ENCODE assay signal across 17 cellular contexts in genomic region chr14:20428802-20429201, GRCh38. TPM values are rescaled to one million over a fixed set of nuclear protein-coding genes. Genes with fewer than 3 reads are reported as not detected.
A peak's percentile ranks its signal among the peaks of the same experiment; 100 is the strongest.
DNase-seq lines count a peak whose midpoint lies in the region; ATAC-seq lines count a peak whose summit lies in the region.
"Had no signal": no experiment of that assay in that cellular context is flagged by ENCODE, and none has a peak within 500 bp of the region (broad histone marks: within the 10 kb centered on the region; RNA-seq: fewer than 3 reads in every experiment).

No MANE protein-coding gene starts in this region.

- no peak overlapping the region for H3K27ac Mint-ChIP-seq in activated CD8-positive, alpha-beta memory T cell treated with anti-CD3 and anti-CD28 coated beads, Interleukin-2, amount 10 ng/mL, durations not matched to agents 7 days and 5 days
- peak overlapping the region in 1 of 2 donors; percentile 97 for H3K27ac Mint-ChIP-seq in stimulated activated naive CD8-positive, alpha-beta T cell treated with anti-CD3 and anti-CD28 coated beads, Interleukin-15, amount 100 ng/mL, for 72 hours
- H3K27ac Mint-ChIP-seq: nephron progenitor cell had no signal

- H3K4me3 Mint-ChIP-seq in activated CD8-positive, alpha-beta memory T cell treated with anti-CD3 and anti-CD28 coated beads, Interleukin-2, amount 10 ng/mL, durations not matched to agents 7 days and 5 days: peak overlapping the region; percentile 43
- H3K4me3 Mint-ChIP-seq in stimulated activated naive CD8-positive, alpha-beta T cell treated with anti-CD3 and anti-CD28 coated beads, Interleukin-15, amount 100 ng/mL, for 72 hours: peak overlapping the region; percentile 71
- H3K4me3 Mint-ChIP-seq: nephron progenitor cell had no signal

- peaks cover 2% of the 10 kb centered on the region for H3K36me3 Mint-ChIP-seq in activated CD8-positive, alpha-beta memory T cell treated with anti-CD3 and anti-CD28 coated beads, Interleukin-2, amount 10 ng/mL, durations not matched to agents 7 days and 5 days

- peak overlapping the region; percentile 3 for H3K27ac ChIP-seq in cingulate gyrus (ENCODE audit: low read depth, low read length)
- H3K27ac ChIP-seq: cardiac muscle cell had no signal

- peaks cover 26% of the 10 kb centered on the region for H3K4me1 Mint-ChIP-seq in activated CD8-positive, alpha-beta memory T cell treated with anti-CD3 and anti-CD28 coated beads, Interleukin-2, amount 10 ng/mL, durations not matched to agents 7 days and 5 days
- peaks cover 36% of the 10 kb centered on the region for H3K4me1 Mint-ChIP-seq in stimulated activated naive CD8-positive, alpha-beta T cell treated with anti-CD3 and anti-CD28 coated beads, Interleukin-15, amount 100 ng/mL, for 72 hours

- DNase-seq in activated CD8-positive, alpha-beta memory T cell treated with anti-CD3 and anti-CD28 coated beads, Interleukin-2, amount 10 ng/mL, durations not matched to agents 7 days and 5 days: no peak
- no peak for DNase-seq in activated CD8-positive, alpha-beta memory T cell treated with anti-CD3 and anti-CD28 coated beads, Interleukin-2, amount 50 U/mL, for 48 hours
- DNase-seq in NCI-H69 (lab: John Stamatoyannopoulos, UW): peak; percentile 7
- DNase-seq in stimulated activated naive CD8-positive, alpha-beta T cell treated with anti-CD3 and anti-CD28 coated beads, Interleukin-15, amount 100 ng/mL, for 72 hours: no peak
- DNase-seq: activated naive CD4-positive, alpha-beta T cell treated with Interleukin-2 at 50 U/mL for 16 hours; NCI-H2081 treated with DMSO at 0.1 percent for 48 hours; nephron progenitor cell; NK-92 treated with Interleukin-12 subunit alpha and Interleukin-12 subunit beta, amount 100 ng/mL, for 24 hours; retina; SHP77 treated with DMSO at 0.1 percent for 48 hours; transverse colon had no signal

- no peaks in the 10 kb centered on the region for H3K27me3 Mint-ChIP-seq in activated CD8-positive, alpha-beta memory T cell treated with anti-CD3 and anti-CD28 coated beads, Interleukin-2, amount 10 ng/mL, durations not matched to agents 7 days and 5 days
- H3K27me3 Mint-ChIP-seq in stimulated activated naive CD8-positive, alpha-beta T cell treated with anti-CD3 and anti-CD28 coated beads, Interleukin-15, amount 100 ng/mL, for 72 hours: no peaks in the 10 kb centered on the region

- H3K9me3 Mint-ChIP-seq in activated CD8-positive, alpha-beta memory T cell treated with anti-CD3 and anti-CD28 coated beads, Interleukin-2, amount 10 ng/mL, durations not matched to agents 7 days and 5 days (ENCODE audit: low read depth): no peaks in the 10 kb centered on the region
- H3K9me3 Mint-ChIP-seq in stimulated activated naive CD8-positive, alpha-beta T cell treated with anti-CD3 and anti-CD28 coated beads, Interleukin-15, amount 100 ng/mL, for 72 hours: no peaks in the 10 kb centered on the region
- H3K9me3 Mint-ChIP-seq: nephron progenitor cell had no signal

- ATAC-seq in activated CD8-positive, alpha-beta memory T cell treated with anti-CD3 and anti-CD28 coated beads, Interleukin-2, amount 10 ng/mL, durations not matched to agents 7 days and 5 days: no peak
- peak; percentile 24 for ATAC-seq in stimulated activated naive CD8-positive, alpha-beta T cell treated with anti-CD3 and anti-CD28 coated beads, Interleukin-15, amount 100 ng/mL, for 72 hours
- no peak for ATAC-seq in HG03196 (IDR thresholded peaks at IDR 0.05; ENCODE audit: unreplicated experiment)
- no peak for ATAC-seq in GM21723 (IDR thresholded peaks at IDR 0.05; ENCODE audit: unreplicated experiment)
- ATAC-seq in GM18502 (IDR thresholded peaks at IDR 0.05; ENCODE audit: poor library complexity, unreplicated experiment): no peak

- CTCF ChIA-PET in activated CD8-positive, alpha-beta memory T cell treated with anti-CD3 and anti-CD28 coated beads, Interleukin-2, amount 10 ng/mL, durations not matched to agents 7 days and 5 days (lab: Charles Lee): interaction anchor here (3.8 kb wide), 1 partner anchor 14 kb away, joined by 25 read pairs; no protein-coding TSS in a partner anchor

RNA-seq across cellular contexts. Expression of gene KLHL33, which starts 7.2 kb away (rescaled TPM):
- total RNA-seq in activated CD8-positive, alpha-beta memory T cell treated with anti-CD3 and anti-CD28 coated beads, Interleukin-2, amount 10 ng/mL, durations not matched to agents 7 days and 5 days: under 1 TPM; 0.44 to 0.59 TPM
- total RNA-seq: cardiac muscle cell, endothelial cell of umbilical vein had no signal

RNA-seq across cellular contexts. Expression of gene TEP1, which starts 15.5 kb away (rescaled TPM):
- total RNA-seq in activated CD8-positive, alpha-beta memory T cell treated with anti-CD3 and anti-CD28 coated beads, Interleukin-2, amount 10 ng/mL, durations not matched to agents 7 days and 5 days: 10 to 100 TPM; 44.9 to 52.9 TPM

RNA-seq across cellular contexts. Expression of gene OSGEP, which starts 25.8 kb away (rescaled TPM):
- 10 to 100 TPM; 42.8 to 53.0 TPM for total RNA-seq in activated CD8-positive, alpha-beta memory T cell treated with anti-CD3 and anti-CD28 coated beads, Interleukin-2, amount 10 ng/mL, durations not matched to agents 7 days and 5 days

RNA-seq across cellular contexts. Expression of gene APEX1, which starts 26.2 kb away (rescaled TPM):
- 100 to 1,000 TPM; 112 to 179 TPM for total RNA-seq in activated CD8-positive, alpha-beta memory T cell treated with anti-CD3 and anti-CD28 coated beads, Interleukin-2, amount 10 ng/mL, durations not matched to agents 7 days and 5 days

RNA-seq across cellular contexts. Expression of gene PIP4P1, which starts 32.4 kb away (rescaled TPM):
- 10 to 100 TPM; 30.9 to 31.7 TPM for total RNA-seq in activated CD8-positive, alpha-beta memory T cell treated with anti-CD3 and anti-CD28 coated beads, Interleukin-2, amount 10 ng/mL, durations not matched to agents 7 days and 5 days
